Comparison of ENCODE assay signal across 1 cellular context in genomic region chr2:43006834-43007543, GRCh38.
TF ChIP-seq lines count a peak whose summit lies in the region.

No MANE protein-coding gene starts in this region.

TF ChIP-seq in K562, 482 proteins besides CTCF, POLR2A, EP300 and RAD21:
- peak; percentile 58 for TF ChIP-seq CHD4 (IDR thresholded peaks at IDR 0.05; ENCODE audit: insufficient read depth, insufficient replicate concordance, low read depth, low read length, poor library complexity, severe bottlenecking)
- peak; percentile 43 for TF ChIP-seq RBM25 (IDR thresholded peaks at IDR 0.05; ENCODE audit: low read depth, low read length, severe bottlenecking)
- TF ChIP-seq MYBL2 (IDR thresholded peaks at IDR 0.05; ENCODE audit: low read depth), result no peak
- TF ChIP-seq MYBL2 (CRISPR knock-in tag; IDR thresholded peaks at IDR 0.05; ENCODE audit: borderline replicate concordance), result no peak
- no peak for TF ChIP-seq FOXK2 (conservative IDR thresholded peaks at IDR 0.05 in 1 of 2, IDR thresholded peaks at IDR 0.05 in 1 of 2; ENCODE audit: low read depth in 2 of 2)
